ENCODE assay signal across 18 cellular contexts in genomic region chr9:13728121-13728520, GRCh38.
A peak's percentile ranks its signal among the peaks of the same experiment; 100 is the strongest.
DNase-seq lines count a peak whose midpoint lies in the region; ATAC-seq and TF ChIP-seq lines count a peak whose summit lies in the region.
"Had no signal": no experiment of that assay in that cellular context is flagged by ENCODE, and none has a peak within 500 bp of the region (broad histone marks: within the 10 kb centered on the region; RNA-seq: fewer than 3 reads in every experiment).

No MANE protein-coding gene starts in this region.

- H3K27me3 ChIP-seq in WERI-Rb-1 (ENCODE audit: insufficient read depth, low read depth, severe bottlenecking) = no peaks in the 10 kb centered on the region
- H3K27me3 ChIP-seq: body of pancreas, ovary had no signal

- no peak overlapping the region for H3K4me3 ChIP-seq in WERI-Rb-1 (ENCODE audit: low read depth, low read length)
- H3K4me3 ChIP-seq: body of pancreas, HAP-1, lower lobe of right lung, ovary, skin epidermis had no signal

- no peak overlapping the region for H3K27ac ChIP-seq in WERI-Rb-1
- H3K27ac ChIP-seq: body of pancreas, lower lobe of right lung, ovary, skin epidermis had no signal

- H3K36me3 ChIP-seq in WERI-Rb-1 = no peaks in the 10 kb centered on the region
- H3K36me3 ChIP-seq: HAP-1, lower lobe of right lung, ovary had no signal

- TF ChIP-seq CTCF in WERI-Rb-1 (IDR thresholded peaks at IDR 0.05; ENCODE audit: low read depth, low read length) = no peak

- no peaks in the 10 kb centered on the region for H3K9me3 ChIP-seq in WERI-Rb-1 (ENCODE audit: severe bottlenecking)
- H3K9me3 ChIP-seq: body of pancreas, HAP-1, lower lobe of right lung, ovary had no signal

- DNase-seq in DMS 273 treated with DMSO at 0.1 percent for 48 hours (lab: John Stamatoyannopoulos, UW) (peak; percentile 59), NCI-H187 (lab: John Stamatoyannopoulos, UW) (peak; percentile 12 to 57), WERI-Rb-1 (peak; percentile 84), myocyte (ENCODE audit: low read depth) (peak; percentile 81), islet precursor cell (no peak), HPDE6-E6E7 (ENCODE audit: extremely low spot score) (no peak)
- DNase-seq: activated CD8-positive, alpha-beta T cell treated with anti-CD3 and anti-CD28 coated beads, Interleukin-2, amount 10 ng/mL, durations not matched to agents 7 days and 5 days; body of pancreas; lower lobe of right lung; NCI-H1048; NCI-H510A treated with DMSO at 0.1 percent for 48 hours; ovary; stimulated activated CD4-positive, alpha-beta T cell treated with anti-CD3 and anti-CD28 coated beads, Interleukin-4, amount 100 ng/mL, for 24 hours; T-helper 17 cell had no signal

- no peak for ATAC-seq in GM21381 (IDR thresholded peaks at IDR 0.05; ENCODE audit: unreplicated experiment)
- no peak for ATAC-seq in GM18907 (IDR thresholded peaks at IDR 0.05; ENCODE audit: unreplicated experiment)
- ATAC-seq: activated CD8-positive, alpha-beta T cell treated with anti-CD3 and anti-CD28 coated beads, Interleukin-2, amount 10 ng/mL, durations not matched to agents 7 days and 5 days; body of pancreas; lower lobe of right lung; T-helper 17 cell had no signal

Comparison
In these comparisons a context has a peak if more than half of its experiments do, and no peak if none do; other contexts are left out.
1. DNase-seq: peak in DMS 273 treated with DMSO at 0.1 percent for 48 hours (single experiment), NCI-H187 (2 of 2), WERI-Rb-1 (single experiment) and myocyte (single experiment); none in islet precursor cell (single experiment) and HPDE6-E6E7 (single experiment).